ENCODE assay signal across 8 cellular contexts in genomic region chr5:151078490-151079262, GRCh38. TPM values are rescaled to one million over a fixed set of nuclear protein-coding genes. Genes with fewer than 3 reads are reported as not detected.
DNase-seq lines count a peak whose midpoint lies in the region; ATAC-seq, FAIRE-seq and TF ChIP-seq lines count a peak whose summit lies in the region.

No MANE protein-coding gene starts in this region.

- H3K4me3 Mint-ChIP-seq in activated CD8-positive, alpha-beta T cell treated with anti-CD3 and anti-CD28 coated beads, Interleukin-2, amount 10 ng/mL, durations not matched to agents 7 days and 5 days = peak overlapping the region; percentile 77

- peak; percentile 94 for FAIRE-seq in GM19239 (lab: Jason Lieb, UNC)

- peaks cover 73% of the 10 kb centered on the region for H3K4me1 Mint-ChIP-seq in activated CD8-positive, alpha-beta T cell treated with anti-CD3 and anti-CD28 coated beads, Interleukin-2, amount 10 ng/mL, durations not matched to agents 7 days and 5 days (ENCODE audit: low read depth)

- no peaks in the 10 kb centered on the region for H3K36me3 ChIP-seq in hepatocyte (replicated peaks; ENCODE audit: insufficient read depth, low read depth)

- WGBS in hepatocyte (ENCODE audit: low lambda C conversion rate, missing lambda C conversion rate) = 89% methylated on average over 16 of the region's 16 CpGs

- CTCF ChIA-PET in activated CD8-positive, alpha-beta T cell treated with anti-CD3 and anti-CD28 coated beads, Interleukin-2, amount 10 ng/mL, durations not matched to agents 7 days and 5 days (lab: Charles Lee) = interaction anchor here (1.0 to 10.8 kb wide), 7 partner anchors 18 to 135 kb away, joined by 3 to 98 read pairs (median 4); no protein-coding TSS in a partner anchor

- H3K9me3 ChIP-seq in hepatocyte (ENCODE audit: low read depth) = no peaks in the 10 kb centered on the region

- H3K36me3 Mint-ChIP-seq in activated CD8-positive, alpha-beta T cell treated with anti-CD3 and anti-CD28 coated beads, Interleukin-2, amount 10 ng/mL, durations not matched to agents 7 days and 5 days (ENCODE audit: low read depth) = peaks cover 56% of the 10 kb centered on the region

- no peaks in the 10 kb centered on the region for H3K9me3 Mint-ChIP-seq in activated CD8-positive, alpha-beta T cell treated with anti-CD3 and anti-CD28 coated beads, Interleukin-2, amount 10 ng/mL, durations not matched to agents 7 days and 5 days (ENCODE audit: insufficient read depth)

- no peak overlapping the region for H2AFZ ChIP-seq in hepatocyte

- H3K27me3 Mint-ChIP-seq in activated CD8-positive, alpha-beta T cell treated with anti-CD3 and anti-CD28 coated beads, Interleukin-2, amount 10 ng/mL, durations not matched to agents 7 days and 5 days (ENCODE audit: low read depth) = no peaks in the 10 kb centered on the region

- peak overlapping the region; percentile 96 for H3K4me2 ChIP-seq in hepatocyte

- POLR2A ChIA-PET in activated CD8-positive, alpha-beta T cell treated with anti-CD3 and anti-CD28 coated beads, Interleukin-2, amount 10 ng/mL, durations not matched to agents 7 days and 5 days (lab: Charles Lee) = interaction anchor here (0.5 to 1.5 kb wide), 5 partner anchors 11 to 28 kb away, joined by 3 to 4 read pairs (median 3); no protein-coding TSS in a partner anchor

- no peak for TF ChIP-seq CTCF in hepatocyte (IDR thresholded peaks at IDR 0.05; ENCODE audit: poor library complexity)

- H3K27ac Mint-ChIP-seq in activated CD8-positive, alpha-beta T cell treated with anti-CD3 and anti-CD28 coated beads, Interleukin-2, amount 10 ng/mL, durations not matched to agents 7 days and 5 days = peak overlapping the region; percentile 51

- H3K4me3 ChIP-seq in hepatocyte = no peak overlapping the region

- H3K4me1 ChIP-seq in hepatocyte (ENCODE audit: insufficient read depth) = peaks cover 25% of the 10 kb centered on the region

- peak; percentile 55 for ATAC-seq in HG03175 (IDR thresholded peaks at IDR 0.05; ENCODE audit: unreplicated experiment)
- ATAC-seq in activated CD8-positive, alpha-beta T cell treated with anti-CD3 and anti-CD28 coated beads, Interleukin-2, amount 10 ng/mL, durations not matched to agents 7 days and 5 days = peak; percentile 23

- H4K20me1 ChIP-seq in hepatocyte (ENCODE audit: insufficient read depth, poor library complexity, severe bottlenecking) = peaks cover 42% of the 10 kb centered on the region

- H3K27me3 ChIP-seq in hepatocyte = no peaks in the 10 kb centered on the region

- H3K27ac ChIP-seq in hepatocyte = no peak overlapping the region

- H3K79me2 ChIP-seq in hepatocyte = peaks cover 79% of the 10 kb centered on the region

- H3K9me2 ChIP-seq in hepatocyte (replicated peaks; ENCODE audit: insufficient read depth) = no peaks in the 10 kb centered on the region

- peak; percentile 72 for DNase-seq in GM19239 (ENCODE audit: insufficient read length, low spot score)
- peak; percentile 76 for DNase-seq in activated CD8-positive, alpha-beta T cell treated with anti-CD3 and anti-CD28 coated beads, Interleukin-2, amount 10 ng/mL, durations not matched to agents 7 days and 5 days
- no peak for DNase-seq in hepatocyte (ENCODE audit: low spot score)
- DNase-seq in stimulated activated CD8-positive, alpha-beta memory T cell treated with anti-CD3 and anti-CD28 coated beads, Interleukin-4, amount 100 ng/mL, for 48 hours = peak; percentile 85
- DNase-seq in NCI-H2081 (lab: John Stamatoyannopoulos, UW) = no peak
- DNase-seq in NCI-H1930 (lab: John Stamatoyannopoulos, UW) = no peak
- no peak for DNase-seq in GF-D8 (lab: John Stamatoyannopoulos, UW)

RNA-seq across cellular contexts. Expression of gene TNIP1, which starts 2.2 kb away (rescaled TPM):
- total RNA-seq in activated CD8-positive, alpha-beta T cell treated with anti-CD3 and anti-CD28 coated beads, Interleukin-2, amount 10 ng/mL, durations not matched to agents 7 days and 5 days = 100 to 1,000 TPM; 132 to 138 TPM
- total RNA-seq in hepatocyte = 54.3 and 64.6 TPM in 2 replicates
- 48.0 and 57.0 TPM in 2 replicates for polyA plus RNA-seq in hepatocyte

RNA-seq across cellular contexts. Expression of gene GPX3, which starts 58.3 kb away (rescaled TPM):
- not detected for total RNA-seq in activated CD8-positive, alpha-beta T cell treated with anti-CD3 and anti-CD28 coated beads, Interleukin-2, amount 10 ng/mL, durations not matched to agents 7 days and 5 days
- total RNA-seq in hepatocyte = 40.9 and 58.6 TPM in 2 replicates
- 66.2 and 69.9 TPM in 2 replicates for polyA plus RNA-seq in hepatocyte

Comparison
In these comparisons a context has a peak if more than half of its experiments do, and no peak if none do; other contexts are left out.
1. DNase-seq: peak in GM19239 (single experiment), activated CD8-positive, alpha-beta T cell treated with anti-CD3 and anti-CD28 coated beads, Interleukin-2, amount 10 ng/mL, durations not matched to agents 7 days and 5 days (single experiment) and stimulated activated CD8-positive, alpha-beta memory T cell treated with anti-CD3 and anti-CD28 coated beads, Interleukin-4, amount 100 ng/mL, for 48 hours (single experiment); none in hepatocyte (single experiment), NCI-H2081 (0 of 2), NCI-H1930 (0 of 2) and GF-D8 (single experiment).
2. RNA of gene GPX3, which starts 58.3 kb away (total RNA-seq): 40.9 to 58.6 TPM in hepatocyte; not detected in activated CD8-positive, alpha-beta T cell treated with anti-CD3 and anti-CD28 coated beads, Interleukin-2, amount 10 ng/mL, durations not matched to agents 7 days and 5 days; every median in the first group is over 10 times any median in the second.